ENCODE assay signal across 8 cellular contexts in the genomic region with DNA sequence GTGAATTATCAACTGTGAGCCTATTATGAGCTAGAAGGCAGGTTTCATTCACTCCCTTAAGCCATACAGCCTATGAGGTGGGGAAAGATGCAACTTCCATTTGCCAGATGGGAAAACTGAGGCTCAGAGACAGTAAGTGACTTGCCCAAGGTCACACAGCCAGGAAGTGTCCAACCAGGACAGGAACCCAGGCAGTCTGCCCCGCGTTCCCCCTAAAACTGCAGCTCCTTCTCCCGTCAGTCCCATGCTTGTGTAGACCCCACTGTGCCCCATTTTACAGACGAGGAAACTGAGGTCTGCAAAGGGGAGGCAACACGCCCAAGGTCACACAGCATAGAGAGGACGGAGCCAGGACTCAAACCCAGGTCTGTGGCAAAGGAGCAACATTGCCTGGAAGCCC. TPM values are rescaled to one million over a fixed set of nuclear protein-coding genes. Genes with fewer than 3 reads are reported as not detected.
DNase-seq lines count a peak whose midpoint lies in the region; ATAC-seq and TF ChIP-seq lines count a peak whose summit lies in the region.
"Had no signal": no experiment of that assay in that cellular context is flagged by ENCODE, and none has a peak within 500 bp of the region (broad histone marks: within the 10 kb centered on the region; RNA-seq: fewer than 3 reads in every experiment).

No MANE protein-coding gene starts in this region.

- DNase-seq in Peyer's patch (no peak), tibial nerve (ENCODE audit: low spot score in 2 of 2) (no peak), pons (ENCODE audit: low spot score) (no peak), SKM-1 treated with dmso at 0.1 percent for 144 hours (lab: John Stamatoyannopoulos, UW; ENCODE audit: unreplicated experiment) (no peak)
- DNase-seq: activated T-cell treated with anti-CD3 and anti-CD28 coated beads, Interleukin-2, amount 50 U/mL, for 48 hours had no signal

- TF ChIP-seq CTCF in Peyer's patch (IDR thresholded peaks at IDR 0.05) (no peak), tibial nerve (IDR thresholded peaks at IDR 0.05) (no peak)

- H3K27me3 ChIP-seq in Peyer's patch (no peaks in the 10 kb centered on the region), ectodermal cell (ENCODE audit: control insufficient read depth, insufficient read depth, low read length, poor library complexity, severe bottlenecking) (no peaks in the 10 kb centered on the region), muscle layer of duodenum (ENCODE audit: low read depth, low read length) (no peaks in the 10 kb centered on the region), tibial nerve (no peaks in the 10 kb centered on the region)

- H3K9me3 ChIP-seq in Peyer's patch (no peaks in the 10 kb centered on the region), ectodermal cell (ENCODE audit: control insufficient read depth, low read length) (no peaks in the 10 kb centered on the region), muscle layer of duodenum (ENCODE audit: control insufficient read depth in 1 of 2, low read length in 2 of 2) (no peaks in the 10 kb centered on the region), tibial nerve (no peaks in the 10 kb centered on the region)

- WGBS in ectodermal cell, 2 experiments: 93 to 94% methylated on average over 6 of the region's 6 CpGs
- WGBS in tibial nerve, 2 donors: 33 to 36% methylated on average over 6 of the region's 6 CpGs

- TF ChIP-seq EP300 in tibial nerve (IDR thresholded peaks at IDR 0.05): no peak

- H3K27ac ChIP-seq in Peyer's patch (peak overlapping the region; percentile 77 to 97 (median 88)), ectodermal cell (ENCODE audit: insufficient read depth, low read depth, low read length, poor library complexity, severe bottlenecking) (peak overlapping the region; percentile 94), muscle layer of duodenum (ENCODE audit: low read length) (peak overlapping the region; percentile 91), tibial nerve (peak overlapping the region; percentile 92 to 99 (median 94))

- no peaks in the 10 kb centered on the region for H3K36me3 ChIP-seq in Peyer's patch
- peaks cover 3% of the 10 kb centered on the region for H3K36me3 ChIP-seq in ectodermal cell (ENCODE audit: control insufficient read depth, insufficient read depth, low read length)
- peaks cover 0 to 3% of the 10 kb centered on the region in 2 donors for H3K36me3 ChIP-seq in muscle layer of duodenum (ENCODE audit: control insufficient read depth in 1 of 2, insufficient read depth in 2 of 2, low read length in 2 of 2)
- H3K36me3 ChIP-seq in tibial nerve: peaks cover 0 to 3% (median 0%) of the 10 kb centered on the region in 3 donors

- peak overlapping the region in 3 of 4 donors; percentile 16 to 45 (median 40) for H3K4me3 ChIP-seq in Peyer's patch
- no peak overlapping the region for H3K4me3 ChIP-seq in ectodermal cell (ENCODE audit: insufficient read depth, low read depth, low read length)
- peak overlapping the region; percentile 42 to 65 for H3K4me3 ChIP-seq in muscle layer of duodenum (ENCODE audit: low read depth in 1 of 2, low read length in 2 of 2)
- H3K4me3 ChIP-seq in tibial nerve: peak overlapping the region; percentile 24 to 62 (median 40)

- no peak for ATAC-seq in GM21619 (IDR thresholded peaks at IDR 0.05; ENCODE audit: unreplicated experiment)

- TF ChIP-seq POLR2A in Peyer's patch (IDR thresholded peaks at IDR 0.05) (no peak), tibial nerve (IDR thresholded peaks at IDR 0.05) (no peak)

- H3K4me1 ChIP-seq in Peyer's patch: peaks cover 0 to 71% (median 15%) of the 10 kb centered on the region in 4 donors
- H3K4me1 ChIP-seq in ectodermal cell (ENCODE audit: control insufficient read depth, insufficient read depth, low read length): peaks cover 43% of the 10 kb centered on the region
- H3K4me1 ChIP-seq in muscle layer of duodenum (ENCODE audit: control insufficient read depth in 1 of 2, insufficient read depth in 2 of 2, low read length in 2 of 2): peaks cover 34 to 71% of the 10 kb centered on the region in 2 donors
- peaks cover 6 to 98% (median 74%) of the 10 kb centered on the region in 4 donors for H3K4me1 ChIP-seq in tibial nerve

RNA-seq across cellular contexts. Expression of gene NCOR2, which starts 50.6 kb away (rescaled TPM):
- total RNA-seq in Peyer's patch: 100 to 1,000 TPM; 105 to 330 (median 148) TPM
- 119 TPM for polyA plus RNA-seq in ectodermal cell (2013, experiment 1 of 4)
- 111 TPM for polyA plus RNA-seq in ectodermal cell (2013, experiment 2 of 4)
- polyA plus RNA-seq in ectodermal cell (2013, experiment 3 of 4): 112 TPM
- 113 TPM for polyA plus RNA-seq in ectodermal cell (2013, experiment 4 of 4)
- total RNA-seq in tibial nerve: 100 to 1,000 TPM; 211 to 265 (median 225) TPM
